1 cellular context compared by ENCODE assay signal in the genomic region with DNA sequence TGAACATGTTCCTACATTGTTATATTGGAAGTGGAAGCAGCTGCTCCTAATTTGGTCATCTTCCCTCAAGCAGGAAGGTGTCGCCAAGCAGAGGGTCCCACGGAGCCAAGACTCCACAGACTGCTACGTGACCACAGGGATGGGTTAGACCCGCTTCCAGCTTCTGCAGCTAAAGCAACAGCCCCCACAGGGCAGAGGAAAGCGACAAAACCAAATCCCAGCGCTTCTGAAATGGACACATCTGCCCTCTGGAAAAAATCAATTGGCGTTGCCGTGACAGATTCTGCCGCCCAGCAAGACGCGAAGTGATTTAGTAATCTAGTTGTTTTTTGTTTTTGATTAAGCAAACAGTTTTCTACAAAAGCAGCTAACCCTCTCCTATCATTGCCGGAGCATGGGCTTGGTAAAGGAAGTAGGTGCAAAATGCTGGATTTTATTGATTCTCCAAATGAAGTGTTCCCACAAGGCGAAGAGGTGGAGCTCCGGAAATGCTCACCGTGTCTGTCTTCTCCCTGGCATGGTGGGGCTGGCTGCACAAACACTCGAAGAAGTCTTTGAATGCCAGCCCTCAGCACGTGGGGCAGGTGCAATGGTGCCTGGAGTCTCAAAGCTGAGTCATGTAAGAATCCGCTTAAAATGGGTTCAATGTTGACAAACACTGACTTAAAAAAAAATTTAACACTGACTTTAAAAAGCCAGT.
TF ChIP-seq lines count a peak whose summit lies in the region.

No MANE protein-coding gene starts in this region.

TF ChIP-seq in HEK293T, 16 proteins besides CTCF, POLR2A, EP300 and RAD21:
- TF ChIP-seq L3MBTL2 (conservative IDR thresholded peaks at IDR 0.05) (peak; percentile 71), HDGF (IDR thresholded peaks at IDR 0.05; ENCODE audit: borderline replicate concordance) (no peak), CTBP1 (IDR thresholded peaks at IDR 0.05; ENCODE audit: borderline replicate concordance) (no peak), FOXK2 (IDR thresholded peaks at IDR 0.05) (no peak), NFRKB (IDR thresholded peaks at IDR 0.05) (no peak), ELF4 (IDR thresholded peaks at IDR 0.05) (no peak), SUZ12 (IDR thresholded peaks at IDR 0.05) (no peak)
TF ChIP-seq in HEK293T: peak in this region for 1.
